Comparison of ENCODE assay signal across 9 cellular contexts in the genomic region with DNA sequence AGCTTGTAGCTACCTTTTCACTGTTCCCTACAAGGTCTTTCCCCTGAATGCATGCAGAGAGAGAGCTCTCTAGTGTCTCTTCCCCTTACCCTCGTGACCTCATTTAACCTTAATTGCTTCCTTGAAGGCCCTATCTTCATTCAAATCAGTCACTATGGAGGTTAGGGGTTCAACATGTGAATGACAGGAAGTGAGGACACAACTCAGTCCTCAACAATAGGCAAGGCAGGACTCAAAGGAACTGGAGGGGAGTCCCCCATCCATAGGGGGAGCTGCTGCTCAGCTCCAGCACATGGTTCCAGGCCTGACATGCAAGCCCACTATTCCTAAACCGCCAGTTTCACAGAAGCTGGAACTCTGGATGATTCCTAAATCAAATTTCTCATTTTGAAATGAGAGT. TPM values are rescaled to one million over a fixed set of nuclear protein-coding genes. Genes with fewer than 3 reads are reported as not detected.
DNase-seq lines count a peak whose midpoint lies in the region; ATAC-seq, FAIRE-seq and TF ChIP-seq lines count a peak whose summit lies in the region.
"Had no signal": no experiment of that assay in that cellular context is flagged by ENCODE, and none has a peak within 500 bp of the region (broad histone marks: within the 10 kb centered on the region; RNA-seq: fewer than 3 reads in every experiment).

No MANE protein-coding gene starts in this region.

- H3K9ac ChIP-seq in K562 (ENCODE audit: insufficient read depth in 1 of 2, low read depth in 2 of 2, low read length in 2 of 2), result no peak overlapping the region

- intact Hi-C loops in K562 (cut with micrococcal nuclease), result loop anchor here (5.0 kb wide), 1 partner anchor 525 kb away; no protein-coding TSS in a partner anchor

- peak overlapping the region; percentile 49; the same call in 1 of the 2 replicates for H2AFZ ChIP-seq in K562 (ENCODE audit: low read depth, low read length)

- in situ Hi-C loops in KBM-7 (cut with MboI; ENCODE audit: low pct_unique_long_range_greater_than_20kb, low sequenced_read_pairs), result loop anchor here (25.0 kb wide), 2 partner anchors 305 to 530 kb away; no protein-coding TSS in a partner anchor
- in situ Hi-C loops in K562 (cut with MboI), result loop anchor here (5.0 to 25.0 kb wide), 2 partner anchors 315 to 530 kb away; no protein-coding TSS in a partner anchor

- TF ChIP-seq RAD21 in K562 (CRISPR knock-in tag; conservative IDR thresholded peaks at IDR 0.05 in 1 of 2, IDR thresholded peaks at IDR 0.05 in 1 of 2), result peak; percentile 34 to 61

- no peaks in the 10 kb centered on the region for H4K20me1 ChIP-seq in K562 (replicated peaks; ENCODE audit: control insufficient read depth, insufficient read depth, low read length)

- H3K27me3 ChIP-seq in K562 (ENCODE audit: control insufficient read depth in 2 of 2, insufficient read depth in 2 of 2, low read length in 2 of 2) (peaks cover 0 to 3% of the 10 kb centered on the region in 2 experiments; a peak in 1 of 5 replicates), small intestine (ENCODE audit: control insufficient read depth in 2 of 2, insufficient read depth in 2 of 2, low read length in 2 of 2) (peaks cover 0 to 2% of the 10 kb centered on the region in 2 donors)

- no peaks in the 10 kb centered on the region for H3K79me2 ChIP-seq in K562 (ENCODE audit: control insufficient read depth, insufficient read depth, low read length)

- BruUV-seq in K562 (replicated peaks; lab: Mats Ljungman, UMichigan), result no TSS peak

- WGBS in K562 (ENCODE audit: insufficient coverage, low coverage, missing lambda C conversion rate), result 3% methylated on average over 2 of the region's 2 CpGs
- WGBS in small intestine, 3 donors, result 63 to 77% (median 72%) methylated on average over 2 of the region's 2 CpGs

- CTCF ChIA-PET in K562 (lab: Yijun Ruan, JAX; ENCODE audit: low intra/inter-chr PET ratio), result interaction anchor here (3.6 kb wide), 1 partner anchor 315 kb away, joined by 27 read pairs; no protein-coding TSS in a partner anchor

- H3K9me1 ChIP-seq in K562 (ENCODE audit: control insufficient read depth, insufficient read depth, low read length), result no peaks in the 10 kb centered on the region

- no peaks in the 10 kb centered on the region for H3K9me3 ChIP-seq in K562 (replicated peaks; ENCODE audit: control insufficient read depth, insufficient read depth, low read depth, low read length)
- no peaks in the 10 kb centered on the region for H3K9me3 ChIP-seq in small intestine (ENCODE audit: control insufficient read depth, low read depth)

- FAIRE-seq in K562 (lab: Jason Lieb, UNC) (peak; percentile 37), small intestine (lab: Jason Lieb, UNC) (no peak)
- FAIRE-seq: colon had no signal

- 0 out of 2 replicates have a peak, but pooled peaks have one; percentile 13 for TF ChIP-seq CTCF in 22Rv1 (IDR thresholded peaks at IDR 0.05)
- TF ChIP-seq CTCF in GM12864 (IDR thresholded peaks at IDR 0.05; ENCODE audit: low read depth, low read length, missing control alignments), result peak; percentile 29
- peak; percentile 52 to 61 (median 58); a peak in 4 of 6 replicates for TF ChIP-seq CTCF in K562 (IDR thresholded peaks at IDR 0.05 in 2 of 3, conservative IDR thresholded peaks at IDR 0.05 in 1 of 3; ENCODE audit: insufficient read depth in 2 of 3, low read depth in 1 of 3, low read length in 3 of 3)

- H3K4me2 ChIP-seq in K562 (ENCODE audit: insufficient read depth, low read length), result no peak overlapping the region

- peak; percentile 91 for ATAC-seq in K562
- peak; percentile 64 for ATAC-seq in stimulated activated naive CD8-positive, alpha-beta T cell treated with anti-CD3 and anti-CD28 coated beads, Interleukin-15, Interleukin-2, amounts not matched to agents 100 U/mL and 50 U/mL, for 24 hours
- ATAC-seq in HG02571 (IDR thresholded peaks at IDR 0.05; ENCODE audit: unreplicated experiment), result no peak

- H3K36me3 ChIP-seq in K562 (ENCODE audit: control insufficient read depth, insufficient read depth, low read length) (no peaks in the 10 kb centered on the region), small intestine (ENCODE audit: control insufficient read depth in 2 of 2, insufficient read depth in 2 of 2, low read length in 2 of 2) (no peaks in the 10 kb centered on the region)

- H3K4me3 ChIP-seq in GM12864 (ENCODE audit: low read depth, low read length), result no peak overlapping the region
- no peak overlapping the region for H3K4me3 ChIP-seq in K562
- H3K4me3 ChIP-seq in small intestine (ENCODE audit: low read depth in 1 of 2, low read length in 2 of 2), result no peak overlapping the region

- H3K27ac ChIP-seq in 22Rv1 (no peak overlapping the region), K562 (ENCODE audit: extremely low read depth, low read depth, low read length) (no peak overlapping the region), small intestine (ENCODE audit: low read depth in 1 of 2, low read length in 1 of 2) (no peak overlapping the region)

- no peak for TF ChIP-seq EP300 in K562 (IDR thresholded peaks at IDR 0.05; ENCODE audit: low read length)

- H3K4me1 ChIP-seq in K562 (replicated peaks in 1 of 2; ENCODE audit: control insufficient read depth in 2 of 2, insufficient read depth in 2 of 2, low read length in 2 of 2) (no peaks in the 10 kb centered on the region), small intestine (ENCODE audit: control insufficient read depth in 2 of 2, insufficient read depth in 1 of 2, low read depth in 1 of 2, low read length in 1 of 2) (no peaks in the 10 kb centered on the region)

- no peak for TF ChIP-seq POLR2A in K562 (conservative IDR thresholded peaks at IDR 0.05)

- POLR2A ChIA-PET in K562 (lab: Yijun Ruan, JAX), result no interaction called here

- DNase-seq in GM12864 (ENCODE audit: low read depth) (no peak), KBM-7 (peak; percentile 68), K562 (ENCODE audit: extremely low read depth in 1 of 4, low spot score in 3 of 4) (peak; percentile 12 to 49 (median 27)), small intestine (no peak)
- DNase-seq in stimulated activated naive CD8-positive, alpha-beta T cell treated with anti-CD3 and anti-CD28 coated beads, Interleukin-15, Interleukin-2, amounts not matched to agents 100 U/mL and 50 U/mL, for 24 hours, result peak; percentile 10
- DNase-seq in activated CD4-positive, CD25-positive, alpha-beta regulatory T cell (lab: John Stamatoyannopoulos, UW), result no peak

TF ChIP-seq in K562, 482 proteins besides CTCF, POLR2A, EP300 and RAD21 (continues in another document):
- TF ChIP-seq SRSF1 (IDR thresholded peaks at IDR 0.05; ENCODE audit: low read depth, low read length) (no peak), THRAP3 (IDR thresholded peaks at IDR 0.05; ENCODE audit: borderline replicate concordance) (no peak), GABPA (tag; conservative IDR thresholded peaks at IDR 0.05; ENCODE audit: low read depth) (peak; percentile 61), RBM25 (IDR thresholded peaks at IDR 0.05; ENCODE audit: low read depth, low read length, severe bottlenecking) (no peak), L3MBTL2 (IDR thresholded peaks at IDR 0.05) (peak; percentile 57; the same call in 1 of the 2 replicates), MYC (IDR thresholded peaks at IDR 0.05; ENCODE audit: low read depth, low read length) (peak; percentile 55; the same call in 1 of the 2 replicates), MYC (CRISPR knock-in tag; IDR thresholded peaks at IDR 0.05; ENCODE audit: borderline replicate concordance, low read depth) (no peak), ZNF143 (CRISPR knock-in tag; IDR thresholded peaks at IDR 0.05) (no peak)
- TF ChIP-seq, protein P1, sequence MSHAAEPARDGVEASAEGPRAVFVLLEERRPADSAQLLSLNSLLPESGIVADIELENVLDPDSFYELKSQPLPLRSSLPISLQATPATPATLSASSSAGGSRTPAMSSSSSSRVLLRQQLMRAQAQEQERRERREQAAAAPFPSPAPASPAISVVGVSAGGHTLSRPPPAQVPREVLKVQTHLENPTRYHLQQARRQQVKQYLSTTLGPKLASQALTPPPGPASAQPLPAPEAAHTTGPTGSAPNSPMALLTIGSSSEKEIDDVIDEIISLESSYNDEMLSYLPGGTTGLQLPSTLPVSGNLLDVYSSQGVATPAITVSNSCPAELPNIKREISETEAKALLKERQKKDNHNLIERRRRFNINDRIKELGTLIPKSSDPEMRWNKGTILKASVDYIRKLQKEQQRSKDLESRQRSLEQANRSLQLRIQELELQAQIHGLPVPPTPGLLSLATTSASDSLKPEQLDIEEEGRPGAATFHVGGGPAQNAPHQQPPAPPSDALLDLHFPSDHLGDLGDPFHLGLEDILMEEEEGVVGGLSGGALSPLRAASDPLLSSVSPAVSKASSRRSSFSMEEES (CRISPR knock-in tag; IDR thresholded peaks at IDR 0.05), result peak; percentile 33; the same call in 1 of the 2 replicates
- TF ChIP-seq, protein P2, sequence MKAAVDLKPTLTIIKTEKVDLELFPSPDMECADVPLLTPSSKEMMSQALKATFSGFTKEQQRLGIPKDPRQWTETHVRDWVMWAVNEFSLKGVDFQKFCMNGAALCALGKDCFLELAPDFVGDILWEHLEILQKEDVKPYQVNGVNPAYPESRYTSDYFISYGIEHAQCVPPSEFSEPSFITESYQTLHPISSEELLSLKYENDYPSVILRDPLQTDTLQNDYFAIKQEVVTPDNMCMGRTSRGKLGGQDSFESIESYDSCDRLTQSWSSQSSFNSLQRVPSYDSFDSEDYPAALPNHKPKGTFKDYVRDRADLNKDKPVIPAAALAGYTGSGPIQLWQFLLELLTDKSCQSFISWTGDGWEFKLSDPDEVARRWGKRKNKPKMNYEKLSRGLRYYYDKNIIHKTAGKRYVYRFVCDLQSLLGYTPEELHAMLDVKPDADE (conservative IDR thresholded peaks at IDR 0.05; ENCODE audit: control insufficient read depth, low read depth, low read length), result no peak

RNA-seq across cellular contexts. Expression of a gene that starts 33.8 kb away (rescaled TPM):
- total RNA-seq in K562 (2011; cell fraction: chromatin; rRNA removed; ENCODE audit: low replicate concordance), result 7.8 and 12.5 TPM in 2 replicates
- 7.5 and 10.7 TPM in 2 replicates for total RNA-seq in K562 (2011; cell fraction: nucleolus; rRNA removed)
- total RNA-seq in K562 (2011; cell fraction: nucleoplasm; rRNA removed), result 10.3 and 13.1 TPM in 2 replicates
- 15.1 and 15.7 TPM in 2 replicates for total RNA-seq in K562 (2014; rRNA removed)
- total RNA-seq in K562 (2014; rRNA removed; fragmentation: Illumina TruSeq; extraction: Trizol), result 26.1 and 29.5 TPM in 2 replicates
- 19.5 and 20.8 TPM in 2 replicates for total RNA-seq in K562 (2015; rRNA removed; fragmentation: Illumina TruSeq; extraction: Trizol)
- 24.6 and 26.6 TPM in 2 replicates for total RNA-seq in K562 (2021)
- polyA plus RNA-seq in K562 (2011; rRNA removed), result 17.9 and 24.3 TPM in 2 replicates
- 13.6 and 13.7 TPM in 2 replicates for polyA plus RNA-seq in K562 (2011; cell fraction: cytosol; rRNA removed)
- 10.6 and 11.9 TPM in 2 replicates for polyA plus RNA-seq in K562 (2011; cell fraction: nucleus; rRNA removed)
- polyA plus RNA-seq in K562 (2012), result 26.7 and 33.6 TPM in 2 replicates
- 28.6 and 28.7 TPM in 2 replicates for polyA plus RNA-seq in K562 (2014; fragmentation: Illumina TruSeq; extraction: Trizol)
- polyA plus RNA-seq in K562 (2014; fragmentation: Nextera tagmentation; extraction: Ambion mirVana), result 10 to 100 TPM; 27.7 to 38.4 TPM
- polyA plus RNA-seq in K562 (2014; rRNA removed), result 14.5 and 14.6 TPM in 2 replicates
- polyA minus RNA-seq in K562 (2011; rRNA and poly(A)+ RNA removed), result 24.2 and 25.9 TPM in 2 replicates
- 20.3 and 24.0 TPM in 2 replicates for polyA minus RNA-seq in K562 (2011; cell fraction: cytosol; rRNA and poly(A)+ RNA removed)
- 15.1 and 16.0 TPM in 2 replicates for polyA minus RNA-seq in K562 (2011; cell fraction: nucleus; rRNA and poly(A)+ RNA removed)
- polyA plus RNA-seq in small intestine, result 10 to 100 TPM; 11.9 to 28.3 (median 23.2) TPM

Comparison
In these comparisons a context has a peak if more than half of its experiments do, and no peak if none do; other contexts are left out.
1. DNase-seq: peak in KBM-7 (single experiment), K562 (4 of 4) and stimulated activated naive CD8-positive, alpha-beta T cell treated with anti-CD3 and anti-CD28 coated beads, Interleukin-15, Interleukin-2, amounts not matched to agents 100 U/mL and 50 U/mL, for 24 hours (single experiment); none in GM12864 (single experiment), activated CD4-positive, CD25-positive, alpha-beta regulatory T cell (0 of 4) and small intestine (single experiment).
2. Peak in every context shown above with its lines, with median percentiles within 50 percentile points of each other: CTCF ChIP-seq.